Comparison of ENCODE assay signal across 10 cellular contexts in the genomic region with DNA sequence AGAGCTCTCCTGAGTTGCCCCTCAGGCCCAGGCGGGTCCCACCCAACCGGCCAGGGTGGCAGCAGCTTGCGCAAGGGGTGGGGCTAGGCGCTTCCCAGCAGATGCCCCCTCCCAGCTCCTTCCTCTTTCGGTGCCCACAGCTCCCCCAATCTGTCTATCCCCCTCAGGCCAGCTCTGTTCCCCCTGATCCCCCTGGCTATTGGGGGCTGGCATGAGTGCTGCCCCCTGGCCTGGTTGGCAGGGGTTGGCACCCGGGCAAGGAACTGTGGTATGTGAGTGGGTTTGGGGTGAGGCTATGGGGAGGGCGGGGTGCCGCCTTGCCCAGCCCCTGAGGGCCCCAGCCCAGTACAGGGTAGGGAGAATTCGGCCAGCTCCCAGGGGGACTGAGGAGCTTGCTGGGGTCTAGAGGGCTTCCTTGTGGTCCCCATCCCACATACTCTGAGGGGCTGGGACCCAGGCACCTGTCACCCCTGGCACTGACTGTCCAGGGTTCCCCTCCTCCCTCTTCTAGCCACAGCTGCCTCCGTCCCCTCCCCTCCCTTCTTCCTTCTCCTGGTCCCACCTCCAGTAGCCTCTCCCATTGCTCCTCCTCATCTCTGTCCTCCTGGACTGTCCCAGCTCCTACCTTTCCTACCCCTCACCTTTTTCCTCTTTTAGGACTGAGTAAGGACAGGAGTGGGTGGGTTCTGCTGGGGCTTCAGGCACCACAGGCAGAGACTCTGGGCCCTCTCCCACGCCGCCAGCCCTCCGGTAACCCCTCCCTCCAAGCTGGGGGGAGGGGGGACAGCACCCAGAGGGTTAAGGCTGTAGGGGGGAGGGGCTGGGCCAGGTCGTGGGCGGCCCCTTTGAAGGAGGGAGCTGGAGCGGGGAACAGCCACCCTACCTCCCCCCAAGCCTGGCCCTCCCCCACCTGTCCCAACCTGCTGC. TPM values are rescaled to one million over a fixed set of nuclear protein-coding genes. Genes with fewer than 3 reads are reported as not detected.
DNase-seq lines count a peak whose midpoint lies in the region; ATAC-seq and TF ChIP-seq lines count a peak whose summit lies in the region.
"Had no signal": no experiment of that assay in that cellular context is flagged by ENCODE, and none has a peak within 500 bp of the region (broad histone marks: within the 10 kb centered on the region; RNA-seq: fewer than 3 reads in every experiment).

No MANE protein-coding gene starts in this region.

- no peaks in the 10 kb centered on the region for H3F3A ChIP-seq in smooth muscle cell (ENCODE audit: low read depth)

- H3K4me3 ChIP-seq in HUES48 (ENCODE audit: low read depth, low read length): peak overlapping the region; percentile 39; the same call in 1 of the 2 replicates
- peak overlapping the region; percentile 43 for H3K4me3 ChIP-seq in iPS-15b (ENCODE audit: low read depth, low read length)
- H3K4me3 ChIP-seq in smooth muscle cell: no peak overlapping the region

- peak; percentile 65 for DNase-seq in activated T-cell treated with anti-CD3 and anti-CD28 coated beads for 48 hours (ENCODE audit: low read depth)
- DNase-seq in stimulated activated CD4-positive, alpha-beta T cell treated with anti-CD3 and anti-CD28 coated beads, Interleukin-4, amount 100 ng/mL, for 1 hour: peak; percentile 72
- DNase-seq in NCI-H510A treated with DMSO at 0.1 percent for 48 hours (lab: John Stamatoyannopoulos, UW): no peak
- no peak for DNase-seq in smooth muscle cell (lab: John Stamatoyannopoulos, UW; ENCODE audit: unreplicated experiment)
- DNase-seq in NAMALWA (ENCODE audit: low spot score): no peak

- H3K27me3 ChIP-seq in HUES48 (ENCODE audit: control insufficient read depth, insufficient read depth, low read length) (no peaks in the 10 kb centered on the region), iPS-15b (ENCODE audit: control insufficient read depth, insufficient read depth, low read length) (no peaks in the 10 kb centered on the region), smooth muscle cell (ENCODE audit: low read depth) (no peaks in the 10 kb centered on the region)

- peaks cover 41% of the 10 kb centered on the region for H3K79me2 ChIP-seq in smooth muscle cell (ENCODE audit: low read depth)

- no peaks in the 10 kb centered on the region for H3K9me3 ChIP-seq in HUES48 (ENCODE audit: control insufficient read depth, insufficient read depth, low read length)
- no peaks in the 10 kb centered on the region for H3K9me3 ChIP-seq in iPS-15b (ENCODE audit: control insufficient read depth, insufficient read depth, low read length)
- H3K9me3 ChIP-seq in smooth muscle cell (replicated peaks; ENCODE audit: low read depth): no peaks in the 10 kb centered on the region

- H2AFZ ChIP-seq in smooth muscle cell (ENCODE audit: low read depth): no peak overlapping the region

- H3K4me2 ChIP-seq in smooth muscle cell: no peak overlapping the region

- H4K20me1 ChIP-seq in smooth muscle cell (ENCODE audit: low read depth): peaks cover 65% of the 10 kb centered on the region

- peaks cover 30% of the 10 kb centered on the region for H3K4me1 ChIP-seq in HUES48 (ENCODE audit: control insufficient read depth, insufficient read depth, low read length)
- peaks cover 30% of the 10 kb centered on the region for H3K4me1 ChIP-seq in iPS-15b (ENCODE audit: control insufficient read depth, insufficient read depth, low read length)
- H3K4me1 ChIP-seq in smooth muscle cell (ENCODE audit: low read depth): peaks cover 41% of the 10 kb centered on the region

- no peak for TF ChIP-seq CTCF in smooth muscle cell (IDR thresholded peaks at IDR 0.05; ENCODE audit: borderline replicate concordance, insufficient read depth, poor library complexity, severe bottlenecking)

- H3K9ac ChIP-seq in HUES48 (ENCODE audit: low read depth, low read length): no peak overlapping the region
- no peak overlapping the region for H3K9ac ChIP-seq in iPS-15b (ENCODE audit: low read depth, low read length)
- no peak overlapping the region for H3K9ac ChIP-seq in smooth muscle cell (ENCODE audit: low read depth)

- WGBS in smooth muscle cell (ENCODE audit: low lambda C conversion rate): 82% methylated on average over 11 of the region's 16 CpGs

- ATAC-seq in HG03175 (IDR thresholded peaks at IDR 0.05; ENCODE audit: unreplicated experiment): no peak

- H3K27ac ChIP-seq in HUES48 (ENCODE audit: low read depth, low read length) (peak overlapping the region; percentile 20), smooth muscle cell (ENCODE audit: low read depth) (no peak overlapping the region)

- H3K36me3 ChIP-seq in HUES48 (ENCODE audit: control insufficient read depth, insufficient read depth, low read length): peaks cover 5% of the 10 kb centered on the region; the same call in 1 of the 2 replicates
- H3K36me3 ChIP-seq in iPS-15b (ENCODE audit: control insufficient read depth, insufficient read depth, low read length): no peaks in the 10 kb centered on the region
- no peaks in the 10 kb centered on the region for H3K36me3 ChIP-seq in smooth muscle cell (ENCODE audit: low read depth)

RNA-seq across cellular contexts. Expression of a gene that starts 5.7 kb away (rescaled TPM):
- 15.3 and 15.5 TPM in 2 replicates for total RNA-seq in smooth muscle cell
- polyA plus RNA-seq in smooth muscle cell: 7.5 and 10.0 TPM in 2 replicates

RNA-seq across cellular contexts. Expression of a gene that starts 14.9 kb away (rescaled TPM):
- not detected in 2 replicates for total RNA-seq in smooth muscle cell
- not detected in 2 replicates for polyA plus RNA-seq in smooth muscle cell
- total RNA-seq: glomerular endothelial cell had no signal

RNA-seq across cellular contexts. Expression of a gene that starts 25.1 kb away (rescaled TPM):
- 30.7 and 31.1 TPM in 2 replicates for total RNA-seq in smooth muscle cell
- 51.4 and 52.1 TPM in 2 replicates for polyA plus RNA-seq in smooth muscle cell

RNA-seq across cellular contexts. Expression of a gene that starts 25.3 kb away (rescaled TPM):
- total RNA-seq in smooth muscle cell: 1.1 TPM in 1 of 2 replicates, not detected in the other
- polyA plus RNA-seq in smooth muscle cell: 1.2 and 1.3 TPM in 2 replicates

RNA-seq across cellular contexts. Expression of a gene that starts 25.3 kb away (rescaled TPM):
- total RNA-seq in smooth muscle cell: not detected in 2 replicates
- not detected in 2 replicates for polyA plus RNA-seq in smooth muscle cell
- total RNA-seq: glomerular endothelial cell, HT1080 had no signal

Comparison
In these comparisons a context has a peak if more than half of its experiments do, and no peak if none do; other contexts are left out.
1. DNase-seq: peak in activated T-cell treated with anti-CD3 and anti-CD28 coated beads for 48 hours (single experiment) and stimulated activated CD4-positive, alpha-beta T cell treated with anti-CD3 and anti-CD28 coated beads, Interleukin-4, amount 100 ng/mL, for 1 hour (single experiment); none in NCI-H510A treated with DMSO at 0.1 percent for 48 hours (single experiment), smooth muscle cell (single experiment) and NAMALWA (single experiment).